1 cellular context compared by ENCODE assay signal in the genomic region with DNA sequence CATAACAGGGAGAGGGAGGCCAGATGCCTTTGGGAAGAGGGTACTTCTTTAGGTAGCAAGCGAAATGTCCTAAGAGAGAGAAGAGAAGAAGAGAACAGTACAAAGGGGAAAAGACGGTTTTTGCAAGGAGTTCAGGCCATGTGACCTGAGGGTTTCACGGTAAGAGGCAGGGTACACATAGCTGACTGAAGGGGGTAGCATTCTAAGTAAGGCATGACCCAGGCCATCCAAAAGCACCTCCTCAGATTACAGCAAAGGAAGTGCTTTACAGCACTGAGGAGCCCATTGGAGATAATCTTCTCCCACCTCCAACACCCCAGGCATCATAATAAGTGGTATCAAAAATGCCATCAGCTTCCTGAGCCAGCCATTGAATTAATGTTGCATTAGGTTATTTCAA.
A peak's percentile ranks its signal among the peaks of the same experiment; 100 is the strongest.
TF ChIP-seq lines count a peak whose summit lies in the region.

No MANE protein-coding gene starts in this region.

TF ChIP-seq in H1, 55 proteins besides CTCF, POLR2A, EP300 and RAD21:
- TF ChIP-seq RNF2 (IDR thresholded peaks at IDR 0.05; ENCODE audit: borderline replicate concordance, low read depth, low read length, missing control alignments, poor library complexity, severe bottlenecking) (no peak), JUND (IDR thresholded peaks at IDR 0.05; ENCODE audit: low read length) (no peak), TEAD4 (IDR thresholded peaks at IDR 0.05; ENCODE audit: low read depth, low read length) (peak; percentile 57; the same call in 1 of the 2 replicates), TBP (IDR thresholded peaks at IDR 0.05; ENCODE audit: low read depth, low read length) (no peak)
- TF ChIP-seq, protein P1, sequence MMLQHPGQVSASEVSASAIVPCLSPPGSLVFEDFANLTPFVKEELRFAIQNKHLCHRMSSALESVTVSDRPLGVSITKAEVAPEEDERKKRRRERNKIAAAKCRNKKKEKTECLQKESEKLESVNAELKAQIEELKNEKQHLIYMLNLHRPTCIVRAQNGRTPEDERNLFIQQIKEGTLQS (IDR thresholded peaks at IDR 0.05; ENCODE audit: insufficient read depth, low read depth, low read length) = no peak
- TF ChIP-seq, protein P2, sequence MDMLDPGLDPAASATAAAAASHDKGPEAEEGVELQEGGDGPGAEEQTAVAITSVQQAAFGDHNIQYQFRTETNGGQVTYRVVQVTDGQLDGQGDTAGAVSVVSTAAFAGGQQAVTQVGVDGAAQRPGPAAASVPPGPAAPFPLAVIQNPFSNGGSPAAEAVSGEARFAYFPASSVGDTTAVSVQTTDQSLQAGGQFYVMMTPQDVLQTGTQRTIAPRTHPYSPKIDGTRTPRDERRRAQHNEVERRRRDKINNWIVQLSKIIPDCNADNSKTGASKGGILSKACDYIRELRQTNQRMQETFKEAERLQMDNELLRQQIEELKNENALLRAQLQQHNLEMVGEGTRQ (IDR thresholded peaks at IDR 0.05; ENCODE audit: low read length) = 0 out of 2 replicates have a peak, but pooled peaks have one; percentile 15
TF ChIP-seq in H1: peak in this region for 2.
